ENCODE assay signal across 16 cellular contexts in genomic region chr12:98188649-98189048, GRCh38.
DNase-seq lines count a peak whose midpoint lies in the region; ATAC-seq and TF ChIP-seq lines count a peak whose summit lies in the region.
"Had no signal": no experiment of that assay in that cellular context is flagged by ENCODE, and none has a peak within 500 bp of the region (broad histone marks: within the 10 kb centered on the region; RNA-seq: fewer than 3 reads in every experiment).

No MANE protein-coding gene starts in this region.

- no peak for TF ChIP-seq POLR2A in breast epithelium (IDR thresholded peaks at IDR 0.05)

- no peak for ATAC-seq in HG02610 (IDR thresholded peaks at IDR 0.05; ENCODE audit: unreplicated experiment)
- ATAC-seq: CD8-positive, alpha-beta T cell had no signal

- H3K9me3 ChIP-seq in breast epithelium (no peaks in the 10 kb centered on the region), OCI-LY7 (ENCODE audit: low read length) (no peaks in the 10 kb centered on the region; the same call in 1 of the 2 replicates)

- H3K9me3 Mint-ChIP-seq in MCF 10A (ENCODE audit: unreplicated experiment) (no peaks in the 10 kb centered on the region), glutamatergic neuron (ENCODE audit: unreplicated experiment) (no peaks in the 10 kb centered on the region)
- H3K9me3 Mint-ChIP-seq: activated T-helper 1 cell treated with anti-CD3 and anti-CD28 coated beads, Interleukin-12 subunit alpha, Interleukin-12 subunit beta, Interleukin-2, Interleukin-4 antibody, amounts not matched to agents 30 ng/mL and 10 ng/mL and 1 ng/mL, durations not matched to agents 14 hours and 24 hours and 36 hours; CD8-positive, alpha-beta T cell had no signal

- no peak overlapping the region for H3K4me2 ChIP-seq in OCI-LY7 (ENCODE audit: low read length)
- H3K4me2 ChIP-seq: PC-9 had no signal

- H3K27ac Mint-ChIP-seq in MCF 10A (ENCODE audit: low read depth, unreplicated experiment) (no peak overlapping the region), glutamatergic neuron (ENCODE audit: unreplicated experiment) (no peak overlapping the region)
- H3K27ac Mint-ChIP-seq: activated T-helper 1 cell treated with anti-CD3 and anti-CD28 coated beads, Interleukin-12 subunit alpha, Interleukin-12 subunit beta, Interleukin-2, Interleukin-4 antibody, amounts not matched to agents 30 ng/mL and 10 ng/mL and 1 ng/mL, durations not matched to agents 14 hours and 24 hours and 36 hours; CD8-positive, alpha-beta T cell had no signal

- CTCF ChIA-PET in MCF 10A (lab: Yijun Ruan, JAX), result interaction anchor here (0.7 kb wide), 1 partner anchor 221 kb away, joined by 4 read pairs; no protein-coding TSS in a partner anchor
- CTCF ChIA-PET in OCI-LY7 (lab: Charles Lee; ENCODE audit: unreplicated experiment), result no interaction called here

- no peaks in the 10 kb centered on the region for H3K4me1 ChIP-seq in breast epithelium
- H3K4me1 ChIP-seq in OCI-LY7 (ENCODE audit: insufficient read depth, low read length, poor library complexity, severe bottlenecking), result no peaks in the 10 kb centered on the region

- intact Hi-C loops in MCF 10A (cut with micrococcal nuclease), result no loop called here
- intact Hi-C loops in breast epithelium (cut with DNase I; ENCODE audit: low total_unique reads), result no loop called here
- intact Hi-C loops in OCI-LY7 (cut with micrococcal nuclease; ENCODE audit: unreplicated experiment), result no loop called here

- no peaks in the 10 kb centered on the region for H4K20me1 ChIP-seq in OCI-LY7 (ENCODE audit: insufficient read depth, low read length)

- H2AFZ ChIP-seq in OCI-LY7 (ENCODE audit: low read length), result 0 out of 2 replicates have a peak overlapping the region, but pooled peaks have one; percentile 5
- H2AFZ ChIP-seq: PC-9 had no signal

- no peaks in the 10 kb centered on the region for H3K79me2 ChIP-seq in OCI-LY7 (ENCODE audit: insufficient read depth, low read depth, low read length)

- H3K36me3 Mint-ChIP-seq in MCF 10A (ENCODE audit: insufficient read depth, unreplicated experiment) (no peaks in the 10 kb centered on the region), glutamatergic neuron (ENCODE audit: unreplicated experiment) (no peaks in the 10 kb centered on the region)
- H3K36me3 Mint-ChIP-seq: CD8-positive, alpha-beta T cell had no signal

- H3K4me3 ChIP-seq in breast epithelium (no peak overlapping the region), OCI-LY7 (ENCODE audit: low read depth, low read length, poor library complexity, severe bottlenecking) (no peak overlapping the region)
- H3K4me3 ChIP-seq: PC-9 had no signal

- H3K27ac ChIP-seq in breast epithelium (no peak overlapping the region), OCI-LY7 (ENCODE audit: low read depth, low read length, poor library complexity, severe bottlenecking) (no peak overlapping the region)
- H3K27ac ChIP-seq: PC-9, WERI-Rb-1 had no signal

- BruUV-seq in MCF 10A (replicated peaks; lab: Mats Ljungman, UMichigan) (no TSS peak), OCI-LY7 (replicated peaks; lab: Mats Ljungman, UMichigan) (no TSS peak)

- H3K36me3 ChIP-seq in breast epithelium, result no peaks in the 10 kb centered on the region
- no peaks in the 10 kb centered on the region for H3K36me3 ChIP-seq in OCI-LY7 (ENCODE audit: insufficient read depth, low read length)
- H3K36me3 ChIP-seq: WERI-Rb-1 had no signal

- peak; percentile 33 for DNase-seq in MCF 10A (ENCODE audit: unreplicated experiment)
- no peak for DNase-seq in breast epithelium (ENCODE audit: low spot score in 2 of 2)
- DNase-seq in OCI-LY7 (ENCODE audit: low spot score), result no peak
- peak; percentile 9 for DNase-seq in fibroblast of gingiva (ENCODE audit: low read depth)
- DNase-seq in stimulated activated naive CD4-positive, alpha-beta T cell treated with Interleukin-2 at 50 U/mL for 16 hours (lab: John Stamatoyannopoulos, UW), result no peak
- no peak for DNase-seq in NCI-H1436 treated with DMSO at 0.1 percent for 48 hours (lab: John Stamatoyannopoulos, UW)
- no peak for DNase-seq in glutamatergic neuron
- DNase-seq: amniotic stem cell; CD8-positive, alpha-beta T cell; IMR-90; NCI-H345; PC-9; SW 1271; WERI-Rb-1 had no signal

- H3K4me1 Mint-ChIP-seq in MCF 10A (ENCODE audit: insufficient read depth, unreplicated experiment) (no peaks in the 10 kb centered on the region), glutamatergic neuron (ENCODE audit: low read depth, unreplicated experiment) (no peaks in the 10 kb centered on the region)

- H3K27me3 Mint-ChIP-seq in MCF 10A (ENCODE audit: insufficient read depth, unreplicated experiment) (peaks cover 21% of the 10 kb centered on the region), glutamatergic neuron (ENCODE audit: unreplicated experiment) (peaks cover 3% of the 10 kb centered on the region)

- no peaks in the 10 kb centered on the region for H3K9me2 ChIP-seq in OCI-LY7 (ENCODE audit: insufficient read depth, low read length)

- H3K4me3 Mint-ChIP-seq in MCF 10A (ENCODE audit: unreplicated experiment) (no peak overlapping the region), glutamatergic neuron (ENCODE audit: unreplicated experiment) (no peak overlapping the region)
- H3K4me3 Mint-ChIP-seq: activated T-helper 1 cell treated with anti-CD3 and anti-CD28 coated beads, Interleukin-12 subunit alpha, Interleukin-12 subunit beta, Interleukin-2, Interleukin-4 antibody, amounts not matched to agents 30 ng/mL and 10 ng/mL and 1 ng/mL, durations not matched to agents 14 hours and 24 hours and 36 hours; CD8-positive, alpha-beta T cell had no signal

- TF ChIP-seq CTCF in MCF 10A (IDR thresholded peaks at IDR 0.05; ENCODE audit: unreplicated experiment) (no peak), breast epithelium (IDR thresholded peaks at IDR 0.05) (no peak), OCI-LY7 (conservative IDR thresholded peaks at IDR 0.05; ENCODE audit: low read length) (no peak), glutamatergic neuron (IDR thresholded peaks at IDR 0.05; ENCODE audit: partially characterized antibody, unreplicated experiment) (no peak)

- POLR2A ChIA-PET in MCF 10A (lab: Yijun Ruan, JAX), result no interaction called here
- POLR2A ChIA-PET in OCI-LY7 (lab: Charles Lee), result interaction anchor here (0.6 kb wide), 3 partner anchors 8 to 63 kb away, joined by 3 read pairs; no protein-coding TSS in a partner anchor

- no peaks in the 10 kb centered on the region for H3K27me3 ChIP-seq in breast epithelium

Comparison
In these comparisons a context has a peak if more than half of its experiments do, and no peak if none do; other contexts are left out.
1. DNase-seq: peak in MCF 10A (single experiment) and fibroblast of gingiva (single experiment); none in breast epithelium (0 of 2), OCI-LY7 (single experiment), stimulated activated naive CD4-positive, alpha-beta T cell treated with Interleukin-2 at 50 U/mL for 16 hours (single experiment), NCI-H1436 treated with DMSO at 0.1 percent for 48 hours (single experiment) and glutamatergic neuron (single experiment).